17 cellular contexts compared by ENCODE assay signal in the genomic region with DNA sequence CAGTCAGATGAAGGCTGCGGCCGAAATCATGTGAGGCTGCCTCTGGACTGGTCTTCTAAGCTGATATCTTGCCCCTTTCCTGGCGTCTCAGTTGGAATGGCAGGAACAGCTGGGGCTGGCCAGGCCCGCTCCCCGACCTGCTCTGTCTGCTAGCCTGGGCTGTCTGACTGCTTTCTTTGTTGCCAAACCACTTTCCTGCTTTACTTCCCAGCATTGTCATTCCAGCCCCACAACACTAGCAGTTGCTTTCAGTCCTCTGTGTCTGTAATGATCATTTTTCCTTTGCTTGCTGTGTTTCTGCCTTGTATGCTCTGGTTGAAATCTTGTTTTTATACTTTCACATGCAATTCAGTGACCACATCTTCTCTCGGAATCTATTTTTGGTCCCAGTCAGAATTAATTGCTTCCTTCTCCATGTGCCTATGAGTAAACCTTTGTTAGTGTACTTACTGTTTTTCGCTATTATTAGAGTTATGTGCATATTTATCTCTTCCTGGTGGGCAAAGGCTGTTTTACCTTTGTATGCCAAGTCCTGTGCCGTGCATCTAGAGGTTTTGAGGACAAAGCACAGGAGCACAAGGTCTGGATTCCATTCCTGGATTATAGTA. TPM values are rescaled to one million over a fixed set of nuclear protein-coding genes. Genes with fewer than 3 reads are reported as not detected.
DNase-seq lines count a peak whose midpoint lies in the region; ATAC-seq and TF ChIP-seq lines count a peak whose summit lies in the region.
"Had no signal": no experiment of that assay in that cellular context is flagged by ENCODE, and none has a peak within 500 bp of the region (broad histone marks: within the 10 kb centered on the region; RNA-seq: fewer than 3 reads in every experiment).

No MANE protein-coding gene starts in this region.

- ATAC-seq in activated naive CD8-positive, alpha-beta T cell treated with anti-CD3 and anti-CD28 coated beads, Interleukin-2, amount 50 U/mL, for 24 hours = no peak
- ATAC-seq: activated T-cell treated with anti-CD3 and anti-CD28 coated beads, Interleukin-2, amount 50 U/mL, for 72 hours had no signal

- no peaks in the 10 kb centered on the region for H3K9me3 Mint-ChIP-seq in activated naive CD8-positive, alpha-beta T cell treated with anti-CD3 and anti-CD28 coated beads for 36 hours
- no peaks in the 10 kb centered on the region for H3K9me3 Mint-ChIP-seq in activated naive CD8-positive, alpha-beta T cell treated with anti-CD3 and anti-CD28 coated beads, Interleukin-2, amount 50 U/mL, for 24 hours
- H3K9me3 Mint-ChIP-seq in endodermal cell (no peaks in the 10 kb centered on the region), nephron progenitor cell (no peaks in the 10 kb centered on the region)
- H3K9me3 Mint-ChIP-seq: activated CD4-positive, alpha-beta memory T cell treated with anti-CD3 and anti-CD28 coated beads, Interleukin-2, amount 10 ng/mL, durations not matched to agents 7 days and 5 days; activated T-cell treated with anti-CD3 and anti-CD28 coated beads, Interleukin-2, amount 50 U/mL, for 72 hours had no signal

- H3K4me1 ChIP-seq in endodermal cell (ENCODE audit: control insufficient read depth, insufficient read depth, low read length) = no peaks in the 10 kb centered on the region

- peaks cover 16% of the 10 kb centered on the region for H3K36me3 Mint-ChIP-seq in activated naive CD8-positive, alpha-beta T cell treated with anti-CD3 and anti-CD28 coated beads for 36 hours
- peaks cover 44% of the 10 kb centered on the region for H3K36me3 Mint-ChIP-seq in activated naive CD8-positive, alpha-beta T cell treated with anti-CD3 and anti-CD28 coated beads, Interleukin-2, amount 50 U/mL, for 24 hours (ENCODE audit: low read depth)
- H3K36me3 Mint-ChIP-seq in endodermal cell (ENCODE audit: low read depth) (peaks cover 25% of the 10 kb centered on the region), nephron progenitor cell (ENCODE audit: low read depth) (peaks cover 38% of the 10 kb centered on the region)

- peaks cover 41% of the 10 kb centered on the region for H3K36me3 ChIP-seq in endodermal cell (ENCODE audit: control insufficient read depth, insufficient read depth, low read length)

- 92 to 93% methylated on average over 8 of the region's 8 CpGs for WGBS in endodermal cell (ENCODE audit: insufficient coverage in 1 of 2, insufficient read length in 1 of 2), 2 experiments

- H3K9ac ChIP-seq in endodermal cell (ENCODE audit: extremely low read depth, low read length, poor library complexity, severe bottlenecking) = no peak overlapping the region

- TF ChIP-seq CTCF in endodermal cell (conservative IDR thresholded peaks at IDR 0.05) (no peak), nephron progenitor cell (IDR thresholded peaks at IDR 0.05) (no peak), GM13977 (IDR thresholded peaks at IDR 0.05; ENCODE audit: extremely low read depth, insufficient read depth, missing control alignments) (no peak)

- H3K27me3 Mint-ChIP-seq in activated naive CD8-positive, alpha-beta T cell treated with anti-CD3 and anti-CD28 coated beads for 36 hours = no peaks in the 10 kb centered on the region
- H3K27me3 Mint-ChIP-seq in activated naive CD8-positive, alpha-beta T cell treated with anti-CD3 and anti-CD28 coated beads, Interleukin-2, amount 50 U/mL, for 24 hours = no peaks in the 10 kb centered on the region
- H3K27me3 Mint-ChIP-seq in endodermal cell (ENCODE audit: insufficient read depth) (no peaks in the 10 kb centered on the region), nephron progenitor cell (ENCODE audit: low read depth, poor library complexity) (no peaks in the 10 kb centered on the region)
- H3K27me3 Mint-ChIP-seq: activated CD4-positive, alpha-beta memory T cell treated with anti-CD3 and anti-CD28 coated beads, Interleukin-2, amount 10 ng/mL, durations not matched to agents 7 days and 5 days had no signal

- no peaks in the 10 kb centered on the region for H3K9me3 ChIP-seq in endodermal cell (ENCODE audit: control insufficient read depth, low read length)
- H3K9me3 ChIP-seq: esophagus muscularis mucosa, heart right ventricle had no signal

- H3K27ac ChIP-seq in endodermal cell (ENCODE audit: low read depth, low read length) = peak overlapping the region; percentile 90
- H3K27ac ChIP-seq: esophagus muscularis mucosa, PC-9 had no signal

- no peak overlapping the region for H3K4me3 ChIP-seq in endodermal cell (ENCODE audit: low read length)
- H3K4me3 ChIP-seq: esophagus muscularis mucosa, heart right ventricle, PC-9 had no signal

- H3K27me3 ChIP-seq in endodermal cell (ENCODE audit: control insufficient read depth, insufficient read depth, low read length, poor library complexity, severe bottlenecking) = no peaks in the 10 kb centered on the region
- H3K27me3 ChIP-seq: esophagus muscularis mucosa, heart right ventricle had no signal

- no peak for DNase-seq in activated naive CD8-positive, alpha-beta T cell treated with anti-CD3 and anti-CD28 coated beads for 36 hours
- no peak for DNase-seq in activated naive CD8-positive, alpha-beta T cell treated with anti-CD3 and anti-CD28 coated beads, Interleukin-2, amount 50 U/mL, for 24 hours
- DNase-seq in endodermal cell (peak; percentile 49), nephron progenitor cell (no peak), NCI-H82 (lab: John Stamatoyannopoulos, UW) (no peak), T-helper 1 cell (no peak), DMS 273 treated with DMSO at 0.1 percent for 48 hours (lab: John Stamatoyannopoulos, UW) (no peak), GM13977 (ENCODE audit: low spot score) (no peak)
- DNase-seq: 8988T; activated CD4-positive, alpha-beta memory T cell treated with anti-CD3 and anti-CD28 coated beads, Interleukin-2, amount 10 ng/mL, durations not matched to agents 7 days and 5 days; activated T-cell treated with anti-CD3 and anti-CD28 coated beads, Interleukin-2, amount 50 U/mL, for 72 hours; GOT3; heart right ventricle; NCI-H510A treated with DMSO at 0.1 percent for 48 hours had no signal

- no peak overlapping the region for H3K4me3 Mint-ChIP-seq in activated naive CD8-positive, alpha-beta T cell treated with anti-CD3 and anti-CD28 coated beads for 36 hours
- no peak overlapping the region for H3K4me3 Mint-ChIP-seq in activated naive CD8-positive, alpha-beta T cell treated with anti-CD3 and anti-CD28 coated beads, Interleukin-2, amount 50 U/mL, for 24 hours
- H3K4me3 Mint-ChIP-seq in endodermal cell (no peak overlapping the region), nephron progenitor cell (no peak overlapping the region)
- H3K4me3 Mint-ChIP-seq: activated CD4-positive, alpha-beta memory T cell treated with anti-CD3 and anti-CD28 coated beads, Interleukin-2, amount 10 ng/mL, durations not matched to agents 7 days and 5 days; activated T-cell treated with anti-CD3 and anti-CD28 coated beads, Interleukin-2, amount 50 U/mL, for 72 hours; CD14-positive monocyte had no signal

- H3K27ac Mint-ChIP-seq in activated naive CD8-positive, alpha-beta T cell treated with anti-CD3 and anti-CD28 coated beads for 36 hours = peak overlapping the region; percentile 46
- H3K27ac Mint-ChIP-seq in activated naive CD8-positive, alpha-beta T cell treated with anti-CD3 and anti-CD28 coated beads, Interleukin-2, amount 50 U/mL, for 24 hours = no peak overlapping the region
- H3K27ac Mint-ChIP-seq in endodermal cell = peak overlapping the region; percentile 8
- peak overlapping the region; percentile 84 for H3K27ac Mint-ChIP-seq in nephron progenitor cell
- H3K27ac Mint-ChIP-seq: activated CD4-positive, alpha-beta memory T cell treated with anti-CD3 and anti-CD28 coated beads, Interleukin-2, amount 10 ng/mL, durations not matched to agents 7 days and 5 days; activated T-cell treated with anti-CD3 and anti-CD28 coated beads, Interleukin-2, amount 50 U/mL, for 72 hours; CD14-positive monocyte had no signal

- no peaks in the 10 kb centered on the region for H3K4me1 Mint-ChIP-seq in activated naive CD8-positive, alpha-beta T cell treated with anti-CD3 and anti-CD28 coated beads for 36 hours
- no peaks in the 10 kb centered on the region for H3K4me1 Mint-ChIP-seq in activated naive CD8-positive, alpha-beta T cell treated with anti-CD3 and anti-CD28 coated beads, Interleukin-2, amount 50 U/mL, for 24 hours
- no peaks in the 10 kb centered on the region for H3K4me1 Mint-ChIP-seq in endodermal cell
- H3K4me1 Mint-ChIP-seq in nephron progenitor cell = peaks cover 11% of the 10 kb centered on the region
- H3K4me1 Mint-ChIP-seq: activated CD4-positive, alpha-beta memory T cell treated with anti-CD3 and anti-CD28 coated beads, Interleukin-2, amount 10 ng/mL, durations not matched to agents 7 days and 5 days; CD14-positive monocyte had no signal

- in situ Hi-C loops in GM13977 (cut with MboI; ENCODE audit: low pct_unique_long_range_greater_than_20kb, low sequenced_read_pairs, unreplicated experiment) = no loop called here

RNA-seq across cellular contexts. Expression of gene PRPF18, which starts 21.6 kb away (rescaled TPM):
- total RNA-seq in activated naive CD8-positive, alpha-beta T cell treated with anti-CD3 and anti-CD28 coated beads for 36 hours = 10 to 100 TPM; 22.5 to 22.9 TPM
- total RNA-seq in endodermal cell = 10 to 100 TPM; 19.1 to 20.4 TPM
- 18.0 TPM for polyA plus RNA-seq in endodermal cell (2013, experiment 1 of 2)
- 19.6 TPM for polyA plus RNA-seq in endodermal cell (2013, experiment 2 of 2)
